25 cellular contexts compared by ENCODE assay signal in the genomic region with DNA sequence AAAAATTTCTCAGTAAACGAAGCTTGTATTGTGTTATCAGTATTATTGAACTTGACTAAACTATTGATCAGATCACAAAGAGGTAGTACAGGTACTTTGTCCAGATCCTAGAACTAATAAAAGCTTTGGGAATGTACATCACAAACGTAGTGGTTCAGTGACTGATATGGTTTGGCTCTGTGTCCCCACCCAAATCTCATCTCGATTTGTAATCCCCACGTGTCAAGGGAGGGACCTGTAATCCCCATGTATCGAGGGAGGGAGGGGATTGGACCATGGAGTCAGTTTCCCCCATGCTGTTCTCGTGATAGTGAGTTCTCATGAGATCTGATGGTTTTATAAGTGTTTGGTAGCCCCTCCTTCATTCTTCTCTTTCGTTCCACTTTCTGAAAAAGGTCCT.
DNase-seq lines count a peak whose midpoint lies in the region; FAIRE-seq and TF ChIP-seq lines count a peak whose summit lies in the region.
"Had no signal": no experiment of that assay in that cellular context is flagged by ENCODE, and none has a peak within 500 bp of the region (broad histone marks: within the 10 kb centered on the region; RNA-seq: fewer than 3 reads in every experiment).

No MANE protein-coding gene starts in this region.

- H2AFZ ChIP-seq in astrocyte (ENCODE audit: low read depth, low read length) (no peak overlapping the region), osteoblast (ENCODE audit: low read length) (no peak overlapping the region)

- no peaks in the 10 kb centered on the region for H3K79me2 ChIP-seq in astrocyte (ENCODE audit: insufficient read depth, low read length)
- no peaks in the 10 kb centered on the region for H3K79me2 ChIP-seq in osteoblast (ENCODE audit: insufficient read depth, low read length)

- peaks cover 1% of the 10 kb centered on the region for H3K36me3 Mint-ChIP-seq in activated T-cell treated with anti-CD3 and anti-CD28 coated beads, Interleukin-2, amount 50 U/mL, for 24 hours (ENCODE audit: low read depth)
- no peaks in the 10 kb centered on the region for H3K36me3 Mint-ChIP-seq in astrocyte (ENCODE audit: low read depth, unreplicated experiment)
- H3K36me3 Mint-ChIP-seq: IgD-negative memory B cell had no signal

- TF ChIP-seq CTCF in HEK293 (tag by site-specific recombination; IDR thresholded peaks at IDR 0.05): no peak
- TF ChIP-seq CTCF in astrocyte (IDR thresholded peaks at IDR 0.05; ENCODE audit: insufficient read depth, low read depth, low read length): no peak
- no peak for TF ChIP-seq CTCF in osteoblast (IDR thresholded peaks at IDR 0.05; ENCODE audit: extremely low read depth, low read depth, low read length)

- no peak for TF ChIP-seq POLR2A in erythroblast (IDR thresholded peaks at IDR 0.05; ENCODE audit: low read length)

- H3K27me3 ChIP-seq in astrocyte (ENCODE audit: insufficient read depth, low read length) (no peaks in the 10 kb centered on the region), osteoblast (ENCODE audit: insufficient read depth, low read length) (no peaks in the 10 kb centered on the region)
- H3K27me3 ChIP-seq: transverse colon had no signal

- H3K36me3 ChIP-seq in HEK293 (ENCODE audit: control insufficient read depth in 2 of 2, insufficient read depth in 1 of 2, low read length in 2 of 2) (no peaks in the 10 kb centered on the region), astrocyte (ENCODE audit: insufficient read depth, low read length) (no peaks in the 10 kb centered on the region), osteoblast (ENCODE audit: insufficient read depth, low read length) (no peaks in the 10 kb centered on the region)
- H3K36me3 ChIP-seq: transverse colon had no signal

- peaks cover 16% of the 10 kb centered on the region for H3K9me3 Mint-ChIP-seq in activated T-cell treated with anti-CD3 and anti-CD28 coated beads, Interleukin-2, amount 50 U/mL, for 24 hours
- H3K9me3 Mint-ChIP-seq in astrocyte (ENCODE audit: unreplicated experiment): peaks cover 5% of the 10 kb centered on the region
- H3K9me3 Mint-ChIP-seq: immature natural killer cell had no signal

- H3K4me3 Mint-ChIP-seq in activated T-cell treated with anti-CD3 and anti-CD28 coated beads, Interleukin-2, amount 50 U/mL, for 24 hours: no peak overlapping the region
- no peak overlapping the region for H3K4me3 Mint-ChIP-seq in astrocyte (ENCODE audit: unreplicated experiment)
- H3K4me3 Mint-ChIP-seq: endodermal cell, memory B cell had no signal

- H3K4me3 ChIP-seq in HEK293 (ENCODE audit: low read depth, low read length) (no peak overlapping the region), astrocyte (ENCODE audit: insufficient read depth, low read depth, low read length) (no peak overlapping the region), osteoblast (ENCODE audit: insufficient read depth, low read length) (no peak overlapping the region)
- H3K4me3 ChIP-seq: A549, skin epidermis, transverse colon had no signal

- H3K27ac Mint-ChIP-seq in activated T-cell treated with anti-CD3 and anti-CD28 coated beads, Interleukin-2, amount 50 U/mL, for 24 hours: peak overlapping the region; percentile 77
- peak overlapping the region; percentile 50 for H3K27ac Mint-ChIP-seq in astrocyte (ENCODE audit: unreplicated experiment)
- H3K27ac Mint-ChIP-seq: B cell, endodermal cell, memory B cell had no signal

- FAIRE-seq in astrocyte (lab: Jason Lieb, UNC): no peak
- FAIRE-seq: A549, H54 had no signal

- no peak overlapping the region for H3K27ac ChIP-seq in HEK293 (ENCODE audit: extremely low read depth, low read depth, low read length)
- H3K27ac ChIP-seq in astrocyte (ENCODE audit: low read depth, low read length): peak overlapping the region; percentile 97
- H3K27ac ChIP-seq in osteoblast (ENCODE audit: low read depth, low read length): peak overlapping the region; percentile 100

- peaks cover 53% of the 10 kb centered on the region for H3K4me1 Mint-ChIP-seq in activated T-cell treated with anti-CD3 and anti-CD28 coated beads, Interleukin-2, amount 50 U/mL, for 24 hours (ENCODE audit: low read depth)
- H3K4me1 Mint-ChIP-seq in astrocyte (ENCODE audit: low read depth, unreplicated experiment): peaks cover 31% of the 10 kb centered on the region

- H3K27me3 Mint-ChIP-seq in activated T-cell treated with anti-CD3 and anti-CD28 coated beads, Interleukin-2, amount 50 U/mL, for 24 hours: no peaks in the 10 kb centered on the region
- H3K27me3 Mint-ChIP-seq in astrocyte (ENCODE audit: low read depth, unreplicated experiment): no peaks in the 10 kb centered on the region
- H3K27me3 Mint-ChIP-seq: B cell, memory B cell had no signal

- CTCF ChIA-PET in HEK293 (lab: Yijun Ruan, JAX): interaction anchor here (0.6 kb wide), 1 partner anchor 22 kb away, joined by 3 read pairs; no protein-coding TSS in a partner anchor

- H3K4me2 ChIP-seq in astrocyte (ENCODE audit: low read length) (no peak overlapping the region), osteoblast (ENCODE audit: insufficient read depth, low read length) (no peak overlapping the region)

- no peaks in the 10 kb centered on the region for H3K4me1 ChIP-seq in HEK293 (ENCODE audit: control insufficient read depth, insufficient read depth, low read length)
- H3K4me1 ChIP-seq in astrocyte (ENCODE audit: insufficient read depth, low read length): peaks cover 30% of the 10 kb centered on the region
- peaks cover 41% of the 10 kb centered on the region for H3K4me1 ChIP-seq in osteoblast (ENCODE audit: insufficient read depth, low read length)

- H3K9me3 ChIP-seq in HEK293 (ENCODE audit: control insufficient read depth, insufficient read depth, low read depth, low read length) (no peaks in the 10 kb centered on the region), astrocyte (ENCODE audit: insufficient read depth, low read depth, low read length) (no peaks in the 10 kb centered on the region), osteoblast (ENCODE audit: low read depth, low read length) (no peaks in the 10 kb centered on the region)
- H3K9me3 ChIP-seq: transverse colon had no signal

- no peak for DNase-seq in activated T-cell treated with anti-CD3 and anti-CD28 coated beads, Interleukin-2, amount 50 U/mL, for 24 hours
- no peak for DNase-seq in activated T-cell treated with anti-CD3 and anti-CD28 coated beads, Interleukin-2, amount 50 U/mL, for 48 hours
- no peak for DNase-seq in astrocyte (ENCODE audit: low read depth)
- DNase-seq in osteoblast (ENCODE audit: insufficient read length, low spot score, missing footprints): no peak
- no peak for DNase-seq in T-helper 9 cell
- no peak for DNase-seq in central memory CD4-positive, alpha-beta T cell
- no peak for DNase-seq in erythroblast (lab: John Stamatoyannopoulos, UW)
- DNase-seq: activated naive CD4-positive, alpha-beta T cell; activated T-cell treated with anti-CD3 and anti-CD28 coated beads for 4 hours; anterior cingulate cortex; cortex of kidney; endodermal cell; immature natural killer cell; NCI-H1105; NCI-H2029; NCI-H524 treated with DMSO at 0.1 percent for 48 hours; occipital lobe; transverse colon had no signal

- H3K9ac ChIP-seq in astrocyte (ENCODE audit: low read length): no peak overlapping the region

- POLR2A ChIA-PET in HEK293 (lab: Yijun Ruan, JAX): no interaction called here

- H4K20me1 ChIP-seq in astrocyte (ENCODE audit: insufficient read depth, low read length) (no peaks in the 10 kb centered on the region), osteoblast (ENCODE audit: insufficient read depth, low read length) (no peaks in the 10 kb centered on the region)

TF ChIP-seq in HEK293, 187 proteins besides CTCF, POLR2A, EP300 and RAD21:
- TF ChIP-seq MZF1 (tag by site-specific recombination; IDR thresholded peaks at IDR 0.05; ENCODE audit: borderline replicate concordance): peak; percentile 67; the same call in 1 of the 2 replicates
- TF ChIP-seq, protein P1, sequence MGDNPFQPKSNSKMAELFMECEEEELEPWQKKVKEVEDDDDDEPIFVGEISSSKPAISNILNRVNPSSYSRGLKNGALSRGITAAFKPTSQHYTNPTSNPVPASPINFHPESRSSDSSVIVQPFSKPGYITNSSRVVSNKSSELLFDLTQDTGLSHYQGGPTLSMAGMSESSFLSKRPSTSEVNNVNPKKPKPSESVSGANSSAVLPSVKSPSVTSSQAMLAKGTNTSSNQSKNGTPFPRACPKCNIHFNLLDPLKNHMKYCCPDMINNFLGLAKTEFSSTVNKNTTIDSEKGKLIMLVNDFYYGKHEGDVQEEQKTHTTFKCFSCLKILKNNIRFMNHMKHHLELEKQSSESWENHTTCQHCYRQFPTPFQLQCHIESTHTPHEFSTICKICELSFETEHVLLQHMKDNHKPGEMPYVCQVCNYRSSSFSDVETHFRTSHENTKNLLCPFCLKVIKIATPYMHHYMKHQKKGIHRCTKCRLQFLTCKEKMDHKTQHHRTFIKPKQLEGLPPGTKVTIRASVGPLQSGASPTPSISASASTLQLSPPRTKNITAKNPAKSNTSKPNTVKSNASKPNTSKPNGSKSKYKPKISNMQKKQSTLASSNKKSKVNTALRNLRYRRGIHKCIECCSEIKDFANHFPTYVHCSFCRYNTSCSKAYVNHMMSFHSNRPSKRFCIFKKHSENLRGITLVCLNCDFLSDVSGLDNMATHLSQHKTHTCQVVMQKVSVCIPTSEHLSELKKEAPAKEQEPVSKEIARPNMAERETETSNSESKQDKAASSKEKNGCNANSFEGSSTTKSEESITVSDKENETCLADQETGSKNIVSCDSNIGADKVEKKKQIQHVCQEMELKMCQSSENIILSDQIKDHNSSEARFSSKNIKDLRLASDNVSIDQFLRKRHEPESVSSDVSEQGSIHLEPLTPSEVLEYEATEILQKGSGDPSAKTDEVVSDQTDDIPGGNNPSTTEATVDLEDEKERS (tag by site-specific recombination; IDR thresholded peaks at IDR 0.05): no peak
